ENCODE assay signal across 8 cellular contexts in the genomic region with DNA sequence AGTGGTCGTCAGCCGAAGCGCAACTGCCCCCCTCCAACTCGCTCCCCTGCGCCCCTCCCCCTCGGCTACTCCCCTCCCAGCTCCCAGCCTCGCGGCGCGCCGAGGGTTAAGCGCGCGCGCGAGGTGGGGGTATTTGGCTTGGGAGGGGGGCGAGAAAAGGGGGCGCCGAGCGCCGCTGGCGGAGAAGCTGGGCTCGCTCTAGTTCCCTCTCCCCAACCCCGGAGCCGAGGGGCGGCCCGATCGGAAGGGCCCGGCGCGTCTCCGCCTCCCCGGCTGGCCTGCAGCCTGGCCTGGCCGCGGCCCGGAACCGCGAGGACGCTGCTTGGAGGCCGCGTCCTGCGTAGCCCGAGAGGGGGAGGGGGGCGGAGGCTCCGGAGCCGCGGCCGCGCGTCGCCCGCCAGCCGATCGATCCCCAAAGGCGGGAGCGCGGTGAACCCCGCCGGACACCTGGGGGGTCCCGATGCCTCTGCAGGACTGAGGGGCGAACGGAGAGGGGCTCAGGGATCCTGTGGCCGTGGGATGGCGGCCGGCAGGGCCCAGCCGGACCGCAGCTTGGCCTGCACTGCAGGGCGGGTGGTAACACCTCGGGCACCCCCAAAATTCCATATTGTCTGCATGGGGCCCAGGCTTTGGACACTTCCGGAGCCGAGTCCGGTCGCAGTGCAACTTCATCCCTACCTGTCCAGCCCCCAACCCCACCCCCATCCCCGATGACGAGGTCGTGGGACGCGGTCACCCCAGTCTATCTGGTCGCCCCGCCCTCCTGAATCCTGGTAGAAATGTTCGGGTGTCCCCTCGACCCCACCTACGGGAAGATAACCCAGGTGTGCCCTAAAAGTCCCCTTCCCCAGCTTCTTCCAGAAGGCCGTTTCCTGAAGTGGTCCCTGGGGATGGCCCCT. TPM values are rescaled to one million over a fixed set of nuclear protein-coding genes. Genes with fewer than 3 reads are reported as not detected.
DNase-seq lines count a peak whose midpoint lies in the region; ATAC-seq and TF ChIP-seq lines count a peak whose summit lies in the region.

No MANE protein-coding gene starts in this region.

- TF ChIP-seq EP300 in gastroesophageal sphincter (IDR thresholded peaks at IDR 0.05), result no peak

- H3K9me3 ChIP-seq in HEK293 (ENCODE audit: control insufficient read depth, insufficient read depth, low read depth, low read length) (no peaks in the 10 kb centered on the region), gastroesophageal sphincter (peaks cover 0 to 16% (median 0%) of the 10 kb centered on the region in 3 donors)

- peaks cover 16% of the 10 kb centered on the region; the same call in 1 of the 2 replicates for H3K4me1 ChIP-seq in HEK293 (ENCODE audit: control insufficient read depth, insufficient read depth, low read length)
- peaks cover 0 to 60% (median 42%) of the 10 kb centered on the region in 3 donors for H3K4me1 ChIP-seq in gastroesophageal sphincter

- no peak for DNase-seq in AG09309 (ENCODE audit: low read depth)
- no peak for DNase-seq in omental fat pad (ENCODE audit: low spot score)
- no peak for DNase-seq in KBM-7
- DNase-seq in SW 1271 (lab: John Stamatoyannopoulos, UW), result no peak

- H3K27ac ChIP-seq in HEK293 (ENCODE audit: extremely low read depth, low read depth, low read length) (peak overlapping the region; percentile 64; the same call in 1 of the 2 replicates), VCaP (peak overlapping the region; percentile 83), gastroesophageal sphincter (peak overlapping the region in 3 of 4 donors; percentile 45 to 64 (median 49))

- CTCF ChIA-PET in HEK293 (lab: Yijun Ruan, JAX), result interaction anchor here (0.6 to 4.1 kb wide), 18 partner anchors 9 to 687 kb away, joined by 3 to 34 read pairs (median 4); a partner anchor contains a TSS

- TF ChIP-seq CTCF in AG09309 (IDR thresholded peaks at IDR 0.05; ENCODE audit: control insufficient read depth, insufficient read depth, low read depth, low read length, missing control alignments) (no peak), HEK293 (tag by site-specific recombination; IDR thresholded peaks at IDR 0.05) (no peak), VCaP (conservative IDR thresholded peaks at IDR 0.05) (no peak), gastroesophageal sphincter (IDR thresholded peaks at IDR 0.05) (peak in 2 of 4 experiments; percentile 6 to 9), omental fat pad (IDR thresholded peaks at IDR 0.05) (no peak)

- no peak for TF ChIP-seq POLR2A in gastroesophageal sphincter (IDR thresholded peaks at IDR 0.05)

- H3K27me3 ChIP-seq in gastroesophageal sphincter, result peaks cover 87% of the 10 kb centered on the region

- 0% methylated on average over 4 of the region's 84 CpGs for WGBS in gastroesophageal sphincter (ENCODE audit: low coverage in 1 of 2), 2 donors

- ATAC-seq in gastroesophageal sphincter, result peak; percentile 66
- ATAC-seq in omental fat pad (ENCODE audit: low FRiP score), result peak; percentile 25
- no peak for ATAC-seq in GM21367 (IDR thresholded peaks at IDR 0.05; ENCODE audit: unreplicated experiment)

- in situ Hi-C loops in KBM-7 (cut with MboI; ENCODE audit: low pct_unique_long_range_greater_than_20kb, low sequenced_read_pairs), result no loop called here

- H3K36me3 ChIP-seq in HEK293 (ENCODE audit: control insufficient read depth in 2 of 2, insufficient read depth in 1 of 2, low read length in 2 of 2), result no peaks in the 10 kb centered on the region
- H3K36me3 ChIP-seq in gastroesophageal sphincter, result no peaks in the 10 kb centered on the region

- H3K4me3 ChIP-seq in AG09309 (ENCODE audit: control insufficient read depth, low read depth, low read length), result peak overlapping the region; percentile 60
- H3K4me3 ChIP-seq in HEK293 (ENCODE audit: low read depth, low read length), result peak overlapping the region; percentile 37
- peak overlapping the region; percentile 29 to 61 for H3K4me3 ChIP-seq in gastroesophageal sphincter

- POLR2A ChIA-PET in HEK293 (lab: Yijun Ruan, JAX), result interaction anchor here (0.6 to 2.2 kb wide), 4 partner anchors 31 to 47 kb away, joined by 3 to 14 read pairs (median 4); a partner anchor contains a TSS

TF ChIP-seq in HEK293, 187 proteins besides CTCF, POLR2A, EP300 and RAD21 (continues in another document):
- TF ChIP-seq KLF8 (tag by site-specific recombination; IDR thresholded peaks at IDR 0.05) (peak; percentile 46; the same call in 1 of the 2 replicates), ZNF112 (tag by site-specific recombination; IDR thresholded peaks at IDR 0.05) (no peak), GLIS2 (tag by site-specific recombination; IDR thresholded peaks at IDR 0.05) (peak; percentile 59), ZNF184 (tag by site-specific recombination; IDR thresholded peaks at IDR 0.05) (no peak), ZSCAN30 (tag by site-specific recombination; IDR thresholded peaks at IDR 0.05) (peak; percentile 70), GLIS1 (tag by site-specific recombination; IDR thresholded peaks at IDR 0.05) (peak; percentile 41; the same call in 1 of the 2 replicates), ZNF701 (tag by site-specific recombination; IDR thresholded peaks at IDR 0.05) (no peak), ZBTB20 (tag by site-specific recombination; IDR thresholded peaks at IDR 0.05) (peak; percentile 24; the same call in 1 of the 2 replicates), ZNF394 (tag by site-specific recombination; IDR thresholded peaks at IDR 0.05; ENCODE audit: borderline replicate concordance) (peak; percentile 31; the same call in 1 of the 2 replicates)
- TF ChIP-seq, protein P1, sequence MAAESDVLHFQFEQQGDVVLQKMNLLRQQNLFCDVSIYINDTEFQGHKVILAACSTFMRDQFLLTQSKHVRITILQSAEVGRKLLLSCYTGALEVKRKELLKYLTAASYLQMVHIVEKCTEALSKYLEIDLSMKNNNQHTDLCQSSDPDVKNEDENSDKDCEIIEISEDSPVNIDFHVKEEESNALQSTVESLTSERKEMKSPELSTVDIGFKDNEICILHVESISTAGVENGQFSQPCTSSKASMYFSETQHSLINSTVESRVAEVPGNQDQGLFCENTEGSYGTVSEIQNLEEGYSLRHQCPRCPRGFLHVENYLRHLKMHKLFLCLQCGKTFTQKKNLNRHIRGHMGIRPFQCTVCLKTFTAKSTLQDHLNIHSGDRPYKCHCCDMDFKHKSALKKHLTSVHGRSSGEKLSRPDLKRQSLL (tag by site-specific recombination; IDR thresholded peaks at IDR 0.05), result peak; percentile 44; the same call in 1 of the 2 replicates
- TF ChIP-seq, protein P2, sequence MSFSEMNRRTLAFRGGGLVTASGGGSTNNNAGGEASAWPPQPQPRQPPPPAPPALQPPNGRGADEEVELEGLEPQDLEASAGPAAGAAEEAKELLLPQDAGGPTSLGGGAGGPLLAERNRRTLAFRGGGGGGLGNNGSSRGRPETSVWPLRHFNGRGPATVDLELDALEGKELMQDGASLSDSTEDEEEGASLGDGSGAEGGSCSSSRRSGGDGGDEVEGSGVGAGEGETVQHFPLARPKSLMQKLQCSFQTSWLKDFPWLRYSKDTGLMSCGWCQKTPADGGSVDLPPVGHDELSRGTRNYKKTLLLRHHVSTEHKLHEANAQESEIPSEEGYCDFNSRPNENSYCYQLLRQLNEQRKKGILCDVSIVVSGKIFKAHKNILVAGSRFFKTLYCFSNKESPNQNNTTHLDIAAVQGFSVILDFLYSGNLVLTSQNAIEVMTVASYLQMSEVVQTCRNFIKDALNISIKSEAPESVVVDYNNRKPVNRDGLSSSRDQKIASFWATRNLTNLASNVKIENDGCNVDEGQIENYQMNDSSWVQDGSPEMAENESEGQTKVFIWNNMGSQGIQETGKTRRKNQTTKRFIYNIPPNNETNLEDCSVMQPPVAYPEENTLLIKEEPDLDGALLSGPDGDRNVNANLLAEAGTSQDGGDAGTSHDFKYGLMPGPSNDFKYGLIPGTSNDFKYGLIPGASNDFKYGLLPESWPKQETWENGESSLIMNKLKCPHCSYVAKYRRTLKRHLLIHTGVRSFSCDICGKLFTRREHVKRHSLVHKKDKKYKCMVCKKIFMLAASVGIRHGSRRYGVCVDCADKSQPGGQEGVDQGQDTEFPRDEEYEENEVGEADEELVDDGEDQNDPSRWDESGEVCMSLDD (tag by site-specific recombination; IDR thresholded peaks at IDR 0.05), result peak; percentile 85
- TF ChIP-seq, protein P3, sequence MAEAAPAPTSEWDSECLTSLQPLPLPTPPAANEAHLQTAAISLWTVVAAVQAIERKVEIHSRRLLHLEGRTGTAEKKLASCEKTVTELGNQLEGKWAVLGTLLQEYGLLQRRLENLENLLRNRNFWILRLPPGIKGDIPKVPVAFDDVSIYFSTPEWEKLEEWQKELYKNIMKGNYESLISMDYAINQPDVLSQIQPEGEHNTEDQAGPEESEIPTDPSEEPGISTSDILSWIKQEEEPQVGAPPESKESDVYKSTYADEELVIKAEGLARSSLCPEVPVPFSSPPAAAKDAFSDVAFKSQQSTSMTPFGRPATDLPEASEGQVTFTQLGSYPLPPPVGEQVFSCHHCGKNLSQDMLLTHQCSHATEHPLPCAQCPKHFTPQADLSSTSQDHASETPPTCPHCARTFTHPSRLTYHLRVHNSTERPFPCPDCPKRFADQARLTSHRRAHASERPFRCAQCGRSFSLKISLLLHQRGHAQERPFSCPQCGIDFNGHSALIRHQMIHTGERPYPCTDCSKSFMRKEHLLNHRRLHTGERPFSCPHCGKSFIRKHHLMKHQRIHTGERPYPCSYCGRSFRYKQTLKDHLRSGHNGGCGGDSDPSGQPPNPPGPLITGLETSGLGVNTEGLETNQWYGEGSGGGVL (tag by site-specific recombination; IDR thresholded peaks at IDR 0.05), result peak; percentile 79
- TF ChIP-seq, protein P4, sequence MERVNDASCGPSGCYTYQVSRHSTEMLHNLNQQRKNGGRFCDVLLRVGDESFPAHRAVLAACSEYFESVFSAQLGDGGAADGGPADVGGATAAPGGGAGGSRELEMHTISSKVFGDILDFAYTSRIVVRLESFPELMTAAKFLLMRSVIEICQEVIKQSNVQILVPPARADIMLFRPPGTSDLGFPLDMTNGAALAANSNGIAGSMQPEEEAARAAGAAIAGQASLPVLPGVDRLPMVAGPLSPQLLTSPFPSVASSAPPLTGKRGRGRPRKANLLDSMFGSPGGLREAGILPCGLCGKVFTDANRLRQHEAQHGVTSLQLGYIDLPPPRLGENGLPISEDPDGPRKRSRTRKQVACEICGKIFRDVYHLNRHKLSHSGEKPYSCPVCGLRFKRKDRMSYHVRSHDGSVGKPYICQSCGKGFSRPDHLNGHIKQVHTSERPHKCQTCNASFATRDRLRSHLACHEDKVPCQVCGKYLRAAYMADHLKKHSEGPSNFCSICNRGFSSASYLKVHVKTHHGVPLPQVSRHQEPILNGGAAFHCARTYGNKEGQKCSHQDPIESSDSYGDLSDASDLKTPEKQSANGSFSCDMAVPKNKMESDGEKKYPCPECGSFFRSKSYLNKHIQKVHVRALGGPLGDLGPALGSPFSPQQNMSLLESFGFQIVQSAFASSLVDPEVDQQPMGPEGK (tag by site-specific recombination; IDR thresholded peaks at IDR 0.05), result 0 out of 2 replicates have a peak, but pooled peaks have one; percentile 35

RNA-seq across cellular contexts. Expression of a gene that starts 4.9 kb away (rescaled TPM):
- total RNA-seq in gastroesophageal sphincter, result 10 to 100 TPM in 2 of 4 donors, 1 to 10 TPM in 2; 6.7 to 11.5 (median 10.0) TPM
- total RNA-seq in omental fat pad, result 10 to 100 TPM in 2 of 4 donors, 1 to 10 TPM in 2; 5.5 to 16.6 (median 10.6) TPM

RNA-seq across cellular contexts. Expression of a gene that starts 47.3 kb away (rescaled TPM):
- total RNA-seq in gastroesophageal sphincter (10 to 100 TPM in 1 of 4 donors, 1 to 10 TPM in 2, under 1 TPM in 1; 0.40 to 10.6 (median 3.9) TPM), omental fat pad (1 to 10 TPM in 2 of 4 donors, under 1 TPM in 2; 0.88 to 2.2 (median 1.2) TPM)
